In genomic region chr19:43446746-43447489, GRCh38 we compare ENCODE assay signal across 7 cellular contexts. TPM values are rescaled to one million over a fixed set of nuclear protein-coding genes. Genes with fewer than 3 reads are reported as not detected.
DNase-seq lines count a peak whose midpoint lies in the region; ATAC-seq and TF ChIP-seq lines count a peak whose summit lies in the region.

No MANE protein-coding gene starts in this region.

- peak; percentile 88 for ATAC-seq in left ventricle myocardium superior
- peak; percentile 92 for ATAC-seq in sciatic nerve
- ATAC-seq in GM21526 (IDR thresholded peaks at IDR 0.05; ENCODE audit: low FRiP score, unreplicated experiment): no peak

- DNase-seq in NCI-H1092 treated with DMSO at 0.1 percent for 48 hours (lab: John Stamatoyannopoulos, UW): peak; percentile 42
- DNase-seq in T-helper 2 cell: peak; percentile 55 to 74 (median 65)
- peak; percentile 55 for DNase-seq in amniotic epithelial cell (ENCODE audit: low read depth)
- peak; percentile 83 for DNase-seq in left ventricle myocardium superior
- peak; percentile 88 for DNase-seq in sciatic nerve (ENCODE audit: low spot score)

- TF ChIP-seq CTCF in GM12873 (IDR thresholded peaks at IDR 0.05; ENCODE audit: insufficient read depth, low read depth, low read length, missing control alignments): peak; percentile 95

- intact Hi-C loops in left ventricle myocardium superior (cut with micrococcal nuclease): loop anchor here (2.0 kb wide), 1 partner anchor 72 kb away; no protein-coding TSS in a partner anchor
- intact Hi-C loops in sciatic nerve (cut with DNase I): loop anchor here (5.0 kb wide), 1 partner anchor 75 kb away; no protein-coding TSS in a partner anchor

RNA-seq across cellular contexts. Expression of gene LYPD3, which starts 18.5 kb away (rescaled TPM):
- total RNA-seq in left ventricle myocardium superior: 0.15 TPM
- 1.6 TPM for total RNA-seq in sciatic nerve

RNA-seq across cellular contexts. Expression of gene TEX101, which starts 32.2 kb away (rescaled TPM):
- not detected for total RNA-seq in left ventricle myocardium superior
- total RNA-seq in sciatic nerve: not detected

RNA-seq across cellular contexts. Expression of gene PHLDB3, which starts 57.6 kb away (rescaled TPM):
- total RNA-seq in left ventricle myocardium superior (6.0 TPM), sciatic nerve (12.7 TPM)
